In genomic region chr2:223598994-223599645, GRCh38 we compare ENCODE assay signal across 16 cellular contexts. TPM values are rescaled to one million over a fixed set of nuclear protein-coding genes. Genes with fewer than 3 reads are reported as not detected.
DNase-seq lines count a peak whose midpoint lies in the region; ATAC-seq and TF ChIP-seq lines count a peak whose summit lies in the region.
"Had no signal": no experiment of that assay in that cellular context is flagged by ENCODE, and none has a peak within 500 bp of the region (broad histone marks: within the 10 kb centered on the region; RNA-seq: fewer than 3 reads in every experiment).

No MANE protein-coding gene starts in this region.

- H3K9me3 ChIP-seq in parathyroid adenoma (ENCODE audit: control insufficient read depth, low read length) (no peaks in the 10 kb centered on the region), psoas muscle (no peaks in the 10 kb centered on the region)
- H3K9me3 ChIP-seq: Caco-2 had no signal

- peak overlapping the region; percentile 35 for H2AFZ ChIP-seq in parathyroid adenoma
- H2AFZ ChIP-seq: PC-9 had no signal

- H3K4me1 ChIP-seq in parathyroid adenoma (peaks cover 8% of the 10 kb centered on the region), psoas muscle (no peaks in the 10 kb centered on the region)
- H3K4me1 ChIP-seq: Caco-2 had no signal

- peak; percentile 53 for DNase-seq in G401 (ENCODE audit: low spot score)
- peak; percentile 12 for DNase-seq in NCI-H69 (lab: John Stamatoyannopoulos, UW)
- no peak for DNase-seq in dorsolateral prefrontal cortex
- DNase-seq in left ventricle myocardium superior = no peak
- no peak for DNase-seq in psoas muscle
- DNase-seq in stimulated activated naive CD4-positive, alpha-beta T cell treated with Interleukin-2 at 50 U/mL for 16 hours (lab: John Stamatoyannopoulos, UW) = no peak
- DNase-seq: Caco-2, cerebellar nuclear complex, immature natural killer cell, Karpas-422, PC-9, retina had no signal

- H3K4me3 ChIP-seq in dorsolateral prefrontal cortex (peak overlapping the region in 36 of 59 donors; percentile 2 to 71 (median 56)), parathyroid adenoma (ENCODE audit: low read depth, low read length) (no peak overlapping the region), psoas muscle (no peak overlapping the region)
- H3K4me3 ChIP-seq: PC-9 had no signal

- H3K36me3 ChIP-seq in parathyroid adenoma (ENCODE audit: control insufficient read depth, insufficient read depth, low read length) (no peaks in the 10 kb centered on the region), psoas muscle (ENCODE audit: insufficient read depth in 1 of 2, low read depth in 1 of 2) (no peaks in the 10 kb centered on the region)

- in situ Hi-C loops in G401 (cut with HindIII; ENCODE audit: low sequenced_read_pairs) = no loop called here

- H3K4me2 ChIP-seq in parathyroid adenoma (ENCODE audit: low read length) = no peak overlapping the region
- H3K4me2 ChIP-seq: PC-9 had no signal

- intact Hi-C loops in dorsolateral prefrontal cortex (cut with DNase I) (no loop called here), left ventricle myocardium superior (cut with micrococcal nuclease) (no loop called here), psoas muscle (cut with DNase I) (no loop called here)

- no peak for ATAC-seq in left ventricle myocardium superior
- ATAC-seq in psoas muscle = no peak
- ATAC-seq in GM18868 (IDR thresholded peaks at IDR 0.05; ENCODE audit: unreplicated experiment) = no peak
- ATAC-seq: esophagus mucosa had no signal

- no peaks in the 10 kb centered on the region for H3K79me2 ChIP-seq in parathyroid adenoma

- H3K27ac ChIP-seq in dorsolateral prefrontal cortex = peak overlapping the region in 22 of 59 donors; percentile 6 to 71 (median 30)
- peak overlapping the region; percentile 16 for H3K27ac ChIP-seq in parathyroid adenoma
- no peak overlapping the region for H3K27ac ChIP-seq in psoas muscle
- H3K27ac ChIP-seq: PC-9 had no signal

- no peak overlapping the region for H3K9ac ChIP-seq in parathyroid adenoma

- TF ChIP-seq CTCF in dorsolateral prefrontal cortex (IDR thresholded peaks at IDR 0.05 in 54 of 56, conservative IDR thresholded peaks at IDR 0.05 in 2 of 56; ENCODE audit: low read depth in 1 of 56, partially characterized antibody in 56 of 56) (no peak), parathyroid adenoma (IDR thresholded peaks at IDR 0.05) (no peak), psoas muscle (IDR thresholded peaks at IDR 0.05) (no peak)

- 67 to 74% (median 71%) methylated on average over 2 of the region's 2 CpGs for WGBS in psoas muscle, 3 donors

- no peaks in the 10 kb centered on the region for H3K27me3 ChIP-seq in dorsolateral prefrontal cortex
- no peaks in the 10 kb centered on the region for H3K27me3 ChIP-seq in parathyroid adenoma (ENCODE audit: control insufficient read depth, insufficient read depth, low read length)
- H3K27me3 ChIP-seq in psoas muscle (ENCODE audit: insufficient read depth in 3 of 3, low read length in 2 of 3) = peaks cover 0 to 6% (median 0%) of the 10 kb centered on the region in 3 donors

RNA-seq across cellular contexts. Expression of gene SCG2, which starts 3.0 kb away (rescaled TPM):
- 2.9 and 3.4 TPM in 2 replicates for total RNA-seq in G401 (2014; rRNA removed; shearing (Covaris generic))
- total RNA-seq in dorsolateral prefrontal cortex (100 to 1,000 TPM in 19 of 120 experiments, 10 to 100 TPM in 101; 13.3 to 137 (median 66.8) TPM), left ventricle myocardium superior (not detected), psoas muscle (under 1 TPM in 1 of 4 donors, not detected in 3; 0.08 TPM)
- under 1 TPM in 2 of 3 donors, not detected in 1; 0.05 to 0.12 TPM for polyA plus RNA-seq in psoas muscle
- total RNA-seq: T-helper 2 cell treated with Interferon-gamma antibody and Interleukin-4, amounts not matched to agents 100 ng/mL and 5 ng/mL, for 36 hours had no signal
- polyA plus RNA-seq: immature natural killer cell had no signal

Comparison
In these comparisons a context has a peak if more than half of its experiments do, and no peak if none do; other contexts are left out.
1. DNase-seq: peak in G401 (single experiment) and NCI-H69 (single experiment); none in dorsolateral prefrontal cortex (0 of 10), left ventricle myocardium superior (single experiment), psoas muscle (0 of 2) and stimulated activated naive CD4-positive, alpha-beta T cell treated with Interleukin-2 at 50 U/mL for 16 hours (single experiment).
2. H3K4me3 ChIP-seq: peak in dorsolateral prefrontal cortex (36 of 59); none in parathyroid adenoma (single experiment) and psoas muscle (single experiment).